Comparison of ENCODE assay signal across 21 cellular contexts in genomic region chr10:7235376-7235775, GRCh38.
"Had no signal": no experiment of that assay in that cellular context is flagged by ENCODE, and none has a peak within 500 bp of the region (broad histone marks: within the 10 kb centered on the region; RNA-seq: fewer than 3 reads in every experiment).

No MANE protein-coding gene starts in this region.

- H3K9me3 ChIP-seq: esophagus squamous epithelium, thyroid gland had no signal

- H3K4me3 Mint-ChIP-seq: activated naive CD8-positive, alpha-beta T cell treated with anti-CD3 and anti-CD28 coated beads for 36 hours; activated T-helper 17 cell treated with anti-CD3 and anti-CD28 coated beads, Interleukin-2, amount 50 U/mL, for 72 hours; endodermal cell; T-cell; T-helper 2 cell treated with Interferon-gamma antibody and Interleukin-4, amounts not matched to agents 5 μg/mL and 100 μg/mL, for 36 hours had no signal

- H3K27me3 ChIP-seq: esophagus squamous epithelium, heart left ventricle, thyroid gland had no signal

- H3K36me3 ChIP-seq: esophagus squamous epithelium, thyroid gland had no signal

- H3K4me3 ChIP-seq: coronary artery, esophagus squamous epithelium, heart left ventricle, thyroid gland had no signal

- H3K27ac Mint-ChIP-seq: activated naive CD8-positive, alpha-beta T cell treated with anti-CD3 and anti-CD28 coated beads for 36 hours; activated T-helper 17 cell treated with anti-CD3 and anti-CD28 coated beads, Interleukin-2, amount 50 U/mL, for 72 hours; endodermal cell; T-cell; T-helper 2 cell treated with Interferon-gamma antibody and Interleukin-4, amounts not matched to agents 5 μg/mL and 100 μg/mL, for 36 hours had no signal

- H3K27me3 Mint-ChIP-seq: activated naive CD8-positive, alpha-beta T cell treated with anti-CD3 and anti-CD28 coated beads for 36 hours; activated T-helper 17 cell treated with anti-CD3 and anti-CD28 coated beads, Interleukin-2, amount 50 U/mL, for 72 hours; naive thymus-derived CD8-positive, alpha-beta T cell; T-cell had no signal

- H3K27ac ChIP-seq: coronary artery, esophagus squamous epithelium, heart left ventricle, thyroid gland had no signal

- H3K4me1 ChIP-seq: thyroid gland had no signal

- H3K9me3 Mint-ChIP-seq: endodermal cell had no signal

- ATAC-seq: activated T-helper 17 cell treated with anti-CD3 and anti-CD28 coated beads, Interleukin-2, amount 50 U/mL, for 72 hours; heart left ventricle; left colon; naive thymus-derived CD8-positive, alpha-beta T cell; right cardiac atrium; T-cell had no signal

- DNase-seq: activated CD4-positive, alpha-beta T cell treated with anti-CD3 and anti-CD28 coated beads for 1 hour; activated CD4-positive, alpha-beta T cell treated with anti-CD3 and anti-CD28 coated beads, Interleukin-2, amount 50 U/mL, for 1 hour; activated naive CD8-positive, alpha-beta T cell treated with anti-CD3 and anti-CD28 coated beads for 36 hours; activated T-cell treated with anti-CD3 and anti-CD28 coated beads, Interleukin-2, amount 50 U/mL, for 1 hour; amygdala; cerebellar nuclear complex; endodermal cell; esophagus squamous epithelium; heart left ventricle; islet precursor cell; left colon; naive thymus-derived CD8-positive, alpha-beta T cell; right cardiac atrium; stimulated activated CD4-positive, alpha-beta T cell treated with anti-CD3 and anti-CD28 coated beads, Interleukin-4, amount 100 ng/mL, for 24 hours; stimulated activated naive CD4-positive, alpha-beta T cell treated with Interleukin-2 at 50 U/mL for 16 hours; substantia nigra; T-cell; thyroid gland had no signal
